1 cellular context compared by ENCODE assay signal in genomic region chr6:34236423-34237315, GRCh38.
TF ChIP-seq lines count a peak whose summit lies in the region.

A gene with protein sequence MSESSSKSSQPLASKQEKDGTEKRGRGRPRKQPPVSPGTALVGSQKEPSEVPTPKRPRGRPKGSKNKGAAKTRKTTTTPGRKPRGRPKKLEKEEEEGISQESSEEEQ (plus strand): TSS chr6:34236873. CDS start chr6:34240781, 3,908 bp downstream.

TF ChIP-seq in K562, 482 proteins besides CTCF, POLR2A, EP300 and RAD21 (continued from another document and continues in another):
- peak; percentile 62; the same call in 1 of the 2 replicates for TF ChIP-seq E2F4 (CRISPR knock-in tag; IDR thresholded peaks at IDR 0.05; ENCODE audit: low read depth)
- TF ChIP-seq BACH1 (tag; IDR thresholded peaks at IDR 0.05), result no peak
- TF ChIP-seq ZBTB11 (CRISPR knock-in tag; IDR thresholded peaks at IDR 0.05), result peak in 2 of 3 experiments; percentile 64 to 92; a peak in 5 of 6 replicates
- 0 out of 2 replicates have a peak, but pooled peaks have one; percentile 17 for TF ChIP-seq ETV1 (tag; conservative IDR thresholded peaks at IDR 0.05; ENCODE audit: low read depth)
- no peak for TF ChIP-seq HLTF (IDR thresholded peaks at IDR 0.05)
- peak; percentile 44; the same call in 1 of the 2 replicates for TF ChIP-seq ZNF395 (CRISPR knock-in tag; IDR thresholded peaks at IDR 0.05)
- peak; percentile 94 for TF ChIP-seq GTF2A2 (tag; IDR thresholded peaks at IDR 0.05)
- TF ChIP-seq TGIF2 (CRISPR knock-in tag; IDR thresholded peaks at IDR 0.05), result 0 out of 2 replicates have a peak, but pooled peaks have one; percentile 53
- TF ChIP-seq NR2F6 (CRISPR knock-in tag; IDR thresholded peaks at IDR 0.05), result no peak
- TF ChIP-seq UBTF (IDR thresholded peaks at IDR 0.05; ENCODE audit: borderline replicate concordance in 1 of 2, low read depth in 2 of 2, low read length in 2 of 2), result no peak; a peak in 2 of 4 replicates
- TF ChIP-seq ZNF780A (CRISPR knock-in tag; IDR thresholded peaks at IDR 0.05), result peak; percentile 72; the same call in 1 of the 2 replicates
- peak; percentile 22; the same call in 1 of the 2 replicates for TF ChIP-seq NR2C2 (CRISPR knock-in tag; IDR thresholded peaks at IDR 0.05)
- no peak for TF ChIP-seq NR2C2 (tag; IDR thresholded peaks at IDR 0.05)
- TF ChIP-seq, protein P1, sequence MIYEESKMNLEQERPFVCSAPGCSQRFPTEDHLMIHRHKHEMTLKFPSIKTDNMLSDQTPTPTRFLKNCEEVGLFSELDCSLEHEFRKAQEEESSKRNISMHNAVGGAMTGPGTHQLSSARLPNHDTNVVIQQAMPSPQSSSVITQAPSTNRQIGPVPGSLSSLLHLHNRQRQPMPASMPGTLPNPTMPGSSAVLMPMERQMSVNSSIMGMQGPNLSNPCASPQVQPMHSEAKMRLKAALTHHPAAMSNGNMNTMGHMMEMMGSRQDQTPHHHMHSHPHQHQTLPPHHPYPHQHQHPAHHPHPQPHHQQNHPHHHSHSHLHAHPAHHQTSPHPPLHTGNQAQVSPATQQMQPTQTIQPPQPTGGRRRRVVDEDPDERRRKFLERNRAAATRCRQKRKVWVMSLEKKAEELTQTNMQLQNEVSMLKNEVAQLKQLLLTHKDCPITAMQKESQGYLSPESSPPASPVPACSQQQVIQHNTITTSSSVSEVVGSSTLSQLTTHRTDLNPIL (CRISPR knock-in tag; IDR thresholded peaks at IDR 0.05), result 0 out of 2 replicates have a peak, but pooled peaks have one; percentile 58
- TF ChIP-seq HMGXB4 (CRISPR knock-in tag; IDR thresholded peaks at IDR 0.05), result 0 out of 2 replicates have a peak, but pooled peaks have one; percentile 33
- TF ChIP-seq, protein P2, sequence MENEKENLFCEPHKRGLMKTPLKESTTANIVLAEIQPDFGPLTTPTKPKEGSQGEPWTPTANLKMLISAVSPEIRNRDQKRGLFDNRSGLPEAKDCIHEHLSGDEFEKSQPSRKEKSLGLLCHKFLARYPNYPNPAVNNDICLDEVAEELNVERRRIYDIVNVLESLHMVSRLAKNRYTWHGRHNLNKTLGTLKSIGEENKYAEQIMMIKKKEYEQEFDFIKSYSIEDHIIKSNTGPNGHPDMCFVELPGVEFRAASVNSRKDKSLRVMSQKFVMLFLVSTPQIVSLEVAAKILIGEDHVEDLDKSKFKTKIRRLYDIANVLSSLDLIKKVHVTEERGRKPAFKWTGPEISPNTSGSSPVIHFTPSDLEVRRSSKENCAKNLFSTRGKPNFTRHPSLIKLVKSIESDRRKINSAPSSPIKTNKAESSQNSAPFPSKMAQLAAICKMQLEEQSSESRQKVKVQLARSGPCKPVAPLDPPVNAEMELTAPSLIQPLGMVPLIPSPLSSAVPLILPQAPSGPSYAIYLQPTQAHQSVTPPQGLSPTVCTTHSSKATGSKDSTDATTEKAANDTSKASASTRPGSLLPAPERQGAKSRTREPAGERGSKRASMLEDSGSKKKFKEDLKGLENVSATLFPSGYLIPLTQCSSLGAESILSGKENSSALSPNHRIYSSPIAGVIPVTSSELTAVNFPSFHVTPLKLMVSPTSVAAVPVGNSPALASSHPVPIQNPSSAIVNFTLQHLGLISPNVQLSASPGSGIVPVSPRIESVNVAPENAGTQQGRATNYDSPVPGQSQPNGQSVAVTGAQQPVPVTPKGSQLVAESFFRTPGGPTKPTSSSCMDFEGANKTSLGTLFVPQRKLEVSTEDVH (IDR thresholded peaks at IDR 0.05; ENCODE audit: low read depth, partially characterized antibody), result peak; percentile 14
- TF ChIP-seq, protein P3, sequence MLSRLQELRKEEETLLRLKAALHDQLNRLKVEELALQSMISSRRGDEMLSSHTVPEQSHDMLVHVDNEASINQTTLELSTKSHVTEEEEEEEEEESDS (CRISPR knock-in tag; IDR thresholded peaks at IDR 0.05), result no peak
- TF ChIP-seq ZBTB5 (IDR thresholded peaks at IDR 0.05), result 0 out of 2 replicates have a peak, but pooled peaks have one; percentile 12
- peak; percentile 96 for TF ChIP-seq PCBP2 (IDR thresholded peaks at IDR 0.05; ENCODE audit: low read depth, low read length, poor library complexity, severe bottlenecking)
- TF ChIP-seq SOX6 (IDR thresholded peaks at IDR 0.05), result peak; percentile 28
- peak; percentile 86; the same call in 1 of the 2 replicates for TF ChIP-seq SRSF3 (IDR thresholded peaks at IDR 0.05; ENCODE audit: insufficient read depth, low read length)
- peak; percentile 80 to 82 for TF ChIP-seq MLLT1 (IDR thresholded peaks at IDR 0.05)
- TF ChIP-seq ATF2 (CRISPR knock-in tag; IDR thresholded peaks at IDR 0.05), result no peak
- TF ChIP-seq, protein P4, sequence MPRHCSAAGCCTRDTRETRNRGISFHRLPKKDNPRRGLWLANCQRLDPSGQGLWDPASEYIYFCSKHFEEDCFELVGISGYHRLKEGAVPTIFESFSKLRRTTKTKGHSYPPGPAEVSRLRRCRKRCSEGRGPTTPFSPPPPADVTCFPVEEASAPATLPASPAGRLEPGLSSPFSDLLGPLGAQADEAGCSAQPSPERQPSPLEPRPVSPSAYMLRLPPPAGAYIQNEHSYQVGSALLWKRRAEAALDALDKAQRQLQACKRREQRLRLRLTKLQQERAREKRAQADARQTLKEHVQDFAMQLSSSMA (CRISPR knock-in tag; IDR thresholded peaks at IDR 0.05), result peak; percentile 91
- TF ChIP-seq MTA3 (IDR thresholded peaks at IDR 0.05; ENCODE audit: borderline replicate concordance), result peak; percentile 99
- TF ChIP-seq LCOR (CRISPR knock-in tag; IDR thresholded peaks at IDR 0.05), result peak; percentile 85
- 0 out of 2 replicates have a peak, but pooled peaks have one; percentile 76 for TF ChIP-seq ZBED1 (IDR thresholded peaks at IDR 0.05)
- 0 out of 2 replicates have a peak, but pooled peaks have one; percentile 12 for TF ChIP-seq ZNF165 (CRISPR knock-in tag; IDR thresholded peaks at IDR 0.05; ENCODE audit: borderline replicate concordance)
- TF ChIP-seq ZNF699 (CRISPR knock-in tag; IDR thresholded peaks at IDR 0.05; ENCODE audit: insufficient replicate concordance), result no peak
- peak; percentile 83 for TF ChIP-seq SMAD4 (CRISPR knock-in tag; conservative IDR thresholded peaks at IDR 0.05)
- TF ChIP-seq OTX1 (CRISPR knock-in tag; IDR thresholded peaks at IDR 0.05), result peak; percentile 67; the same call in 1 of the 2 replicates
